ENCODE assay signal across 20 cellular contexts in genomic region chr13:38980628-38981078, GRCh38. TPM values are rescaled to one million over a fixed set of nuclear protein-coding genes. Genes with fewer than 3 reads are reported as not detected.
DNase-seq lines count a peak whose midpoint lies in the region; ATAC-seq and TF ChIP-seq lines count a peak whose summit lies in the region.
"Had no signal": no experiment of that assay in that cellular context is flagged by ENCODE, and none has a peak within 500 bp of the region (broad histone marks: within the 10 kb centered on the region; RNA-seq: fewer than 3 reads in every experiment).

No MANE protein-coding gene starts in this region.

- TF ChIP-seq CTCF in neural progenitor cell (IDR thresholded peaks at IDR 0.05), result no peak
- no peak for TF ChIP-seq CTCF in CD8-positive, alpha-beta T cell (IDR thresholded peaks at IDR 0.05)
- TF ChIP-seq CTCF in nephron progenitor cell (IDR thresholded peaks at IDR 0.05), result no peak

- no peaks in the 10 kb centered on the region for H3K36me3 Mint-ChIP-seq in neural progenitor cell
- H3K36me3 Mint-ChIP-seq in CD8-positive, alpha-beta T cell, result no peaks in the 10 kb centered on the region
- no peaks in the 10 kb centered on the region for H3K36me3 Mint-ChIP-seq in activated CD8-positive, alpha-beta memory T cell treated with anti-CD3 and anti-CD28 coated beads, Interleukin-2, amount 10 ng/mL, durations not matched to agents 7 days and 5 days
- H3K36me3 Mint-ChIP-seq in nephron progenitor cell (ENCODE audit: low read depth), result no peaks in the 10 kb centered on the region
- H3K36me3 Mint-ChIP-seq: immature natural killer cell had no signal

- H3K9me3 Mint-ChIP-seq in neural progenitor cell (peaks cover 11% of the 10 kb centered on the region), nephron progenitor cell (peaks cover 17% of the 10 kb centered on the region)
- peaks cover 20% of the 10 kb centered on the region for H3K9me3 Mint-ChIP-seq in CD8-positive, alpha-beta T cell
- H3K9me3 Mint-ChIP-seq in activated CD8-positive, alpha-beta memory T cell treated with anti-CD3 and anti-CD28 coated beads, Interleukin-2, amount 10 ng/mL, durations not matched to agents 7 days and 5 days (ENCODE audit: low read depth), result no peaks in the 10 kb centered on the region
- H3K9me3 Mint-ChIP-seq: activated T-helper 2 cell treated with anti-CD3 and anti-CD28 coated beads, Interferon-gamma antibody, Interleukin-2, Interleukin-4, amounts not matched to agents 10 μg/mL and 5 μg/mL and 100 μg/mL, durations not matched to agents 14 hours and 24 hours and 36 hours had no signal

- H3K27ac Mint-ChIP-seq in neural progenitor cell, result no peak overlapping the region
- H3K27ac Mint-ChIP-seq in CD8-positive, alpha-beta T cell, result no peak overlapping the region
- H3K27ac Mint-ChIP-seq in activated CD8-positive, alpha-beta memory T cell treated with anti-CD3 and anti-CD28 coated beads, Interleukin-2, amount 10 ng/mL, durations not matched to agents 7 days and 5 days, result no peak overlapping the region
- no peak overlapping the region for H3K27ac Mint-ChIP-seq in nephron progenitor cell
- H3K27ac Mint-ChIP-seq: activated naive CD8-positive, alpha-beta T cell treated with anti-CD3 and anti-CD28 coated beads, Interleukin-2, amount 50 U/mL, for 24 hours; activated T-helper 2 cell treated with anti-CD3 and anti-CD28 coated beads, Interferon-gamma antibody, Interleukin-2, Interleukin-4, amounts not matched to agents 10 μg/mL and 5 μg/mL and 100 μg/mL, durations not matched to agents 14 hours and 24 hours and 36 hours; immature natural killer cell had no signal

- intact Hi-C loops in CD8-positive, alpha-beta T cell (cut with DNase I, micrococcal nuclease), result no loop called here

- peak; percentile 84 for DNase-seq in NCI-H69 (lab: John Stamatoyannopoulos, UW)
- DNase-seq in neural progenitor cell (ENCODE audit: low spot score), result peak; percentile 23
- no peak for DNase-seq in CD8-positive, alpha-beta T cell
- DNase-seq in activated CD8-positive, alpha-beta memory T cell treated with anti-CD3 and anti-CD28 coated beads, Interleukin-2, amount 10 ng/mL, durations not matched to agents 7 days and 5 days, result no peak
- DNase-seq in nephron progenitor cell, result no peak
- DNase-seq: activated CD4-positive, CD25-positive, alpha-beta regulatory T cell treated with anti-CD3 and anti-CD28 coated beads, Interleukin-2, amount 50 U/mL, for 72 hours; activated naive CD8-positive, alpha-beta T cell treated with anti-CD3 and anti-CD28 coated beads, Interleukin-2, amount 50 U/mL, for 24 hours; effector CD8-positive, alpha-beta T cell; heart right ventricle; immature natural killer cell; stimulated activated naive CD8-positive, alpha-beta T cell treated with anti-CD3 and anti-CD28 coated beads, Interleukin-15, Interleukin-2, amounts not matched to agents 100 U/mL and 50 U/mL, for 24 hours; transverse colon had no signal

- no peak overlapping the region for H2AFZ ChIP-seq in neural progenitor cell (replicated peaks)
- H2AFZ ChIP-seq: parathyroid adenoma had no signal

- H3K4me3 Mint-ChIP-seq in neural progenitor cell (no peak overlapping the region), nephron progenitor cell (no peak overlapping the region)
- no peak overlapping the region for H3K4me3 Mint-ChIP-seq in CD8-positive, alpha-beta T cell
- H3K4me3 Mint-ChIP-seq in activated CD8-positive, alpha-beta memory T cell treated with anti-CD3 and anti-CD28 coated beads, Interleukin-2, amount 10 ng/mL, durations not matched to agents 7 days and 5 days, result no peak overlapping the region
- H3K4me3 Mint-ChIP-seq: activated naive CD8-positive, alpha-beta T cell treated with anti-CD3 and anti-CD28 coated beads, Interleukin-2, amount 50 U/mL, for 24 hours; immature natural killer cell had no signal

- H3K4me1 ChIP-seq in HUES48 (ENCODE audit: control insufficient read depth, insufficient read depth, low read length) (peaks cover 21% of the 10 kb centered on the region), ectodermal cell (ENCODE audit: control insufficient read depth, insufficient read depth, low read length) (peaks cover 16% of the 10 kb centered on the region), neural progenitor cell (peaks cover 25% of the 10 kb centered on the region)
- H3K4me1 ChIP-seq in CD8-positive, alpha-beta T cell (ENCODE audit: insufficient read depth, low read length), result no peaks in the 10 kb centered on the region
- H3K4me1 ChIP-seq: parathyroid adenoma, transverse colon had no signal

- POLR2A ChIA-PET in CD8-positive, alpha-beta T cell (lab: Charles Lee), result no interaction called here

- H3K9me3 ChIP-seq in HUES48 (ENCODE audit: control insufficient read depth, insufficient read depth, low read length), result no peaks in the 10 kb centered on the region
- H3K9me3 ChIP-seq in ectodermal cell (ENCODE audit: control insufficient read depth, low read length), result no peaks in the 10 kb centered on the region
- H3K9me3 ChIP-seq in neural progenitor cell (ENCODE audit: low read depth), result no peaks in the 10 kb centered on the region
- H3K9me3 ChIP-seq in CD8-positive, alpha-beta T cell (ENCODE audit: low read length), result no peaks in the 10 kb centered on the region

- no peaks in the 10 kb centered on the region for H4K20me1 ChIP-seq in neural progenitor cell (ENCODE audit: low read depth)

- H3K79me2 ChIP-seq in neural progenitor cell (ENCODE audit: low read depth), result no peaks in the 10 kb centered on the region
- H3K79me2 ChIP-seq: parathyroid adenoma had no signal

- no peaks in the 10 kb centered on the region for H3K27me3 ChIP-seq in HUES48 (ENCODE audit: control insufficient read depth, insufficient read depth, low read length)
- H3K27me3 ChIP-seq in ectodermal cell (ENCODE audit: control insufficient read depth, insufficient read depth, low read length, poor library complexity, severe bottlenecking), result no peaks in the 10 kb centered on the region
- H3K27me3 ChIP-seq in neural progenitor cell, result no peaks in the 10 kb centered on the region
- H3K27me3 ChIP-seq in CD8-positive, alpha-beta T cell (ENCODE audit: insufficient read depth, low read length), result no peaks in the 10 kb centered on the region
- H3K27me3 ChIP-seq: transverse colon had no signal

- no peak for ATAC-seq in CD8-positive, alpha-beta T cell
- ATAC-seq in activated CD8-positive, alpha-beta memory T cell treated with anti-CD3 and anti-CD28 coated beads, Interleukin-2, amount 10 ng/mL, durations not matched to agents 7 days and 5 days, result no peak
- ATAC-seq: activated naive CD8-positive, alpha-beta T cell treated with anti-CD3 and anti-CD28 coated beads, Interleukin-2, amount 50 U/mL, for 24 hours; stimulated activated naive CD8-positive, alpha-beta T cell treated with anti-CD3 and anti-CD28 coated beads, Interleukin-15, Interleukin-2, amounts not matched to agents 100 U/mL and 50 U/mL, for 24 hours had no signal

- H3K4me1 Mint-ChIP-seq in neural progenitor cell (peaks cover 18% of the 10 kb centered on the region), nephron progenitor cell (peaks cover 16% of the 10 kb centered on the region)
- no peaks in the 10 kb centered on the region for H3K4me1 Mint-ChIP-seq in CD8-positive, alpha-beta T cell (ENCODE audit: low read depth)
- no peaks in the 10 kb centered on the region for H3K4me1 Mint-ChIP-seq in activated CD8-positive, alpha-beta memory T cell treated with anti-CD3 and anti-CD28 coated beads, Interleukin-2, amount 10 ng/mL, durations not matched to agents 7 days and 5 days
- H3K4me1 Mint-ChIP-seq: activated naive CD8-positive, alpha-beta T cell treated with anti-CD3 and anti-CD28 coated beads, Interleukin-2, amount 50 U/mL, for 24 hours; immature natural killer cell had no signal

- H3K4me2 ChIP-seq in neural progenitor cell, result peak overlapping the region; percentile 65

- H3K9ac ChIP-seq in HUES48 (ENCODE audit: low read depth, low read length) (no peak overlapping the region), neural progenitor cell (no peak overlapping the region)
- H3K9ac ChIP-seq: parathyroid adenoma had no signal

- CTCF ChIA-PET in CD8-positive, alpha-beta T cell (lab: Charles Lee), result interaction anchor here (0.6 to 0.7 kb wide), 2 partner anchors 11 to 43 kb away, joined by 3 to 4 read pairs; no protein-coding TSS in a partner anchor
- CTCF ChIA-PET in activated CD8-positive, alpha-beta memory T cell treated with anti-CD3 and anti-CD28 coated beads, Interleukin-2, amount 10 ng/mL, durations not matched to agents 7 days and 5 days (lab: Charles Lee), result no interaction called here

- H3K36me3 ChIP-seq in HUES48 (ENCODE audit: control insufficient read depth, insufficient read depth, low read length) (no peaks in the 10 kb centered on the region), ectodermal cell (ENCODE audit: control insufficient read depth, insufficient read depth, low read length) (no peaks in the 10 kb centered on the region), neural progenitor cell (no peaks in the 10 kb centered on the region)
- H3K36me3 ChIP-seq in CD8-positive, alpha-beta T cell (ENCODE audit: insufficient read depth, low read length), result no peaks in the 10 kb centered on the region
- H3K36me3 ChIP-seq: heart right ventricle, transverse colon had no signal

- WGBS in ectodermal cell, 2 experiments, result 40 to 55% methylated on average over 3 of the region's 3 CpGs

- H3K4me3 ChIP-seq in HUES48 (ENCODE audit: low read depth, low read length), result no peak overlapping the region
- H3K4me3 ChIP-seq in ectodermal cell (ENCODE audit: insufficient read depth, low read depth, low read length), result no peak overlapping the region
- peak overlapping the region; percentile 23 for H3K4me3 ChIP-seq in neural progenitor cell
- H3K4me3 ChIP-seq in CD8-positive, alpha-beta T cell (ENCODE audit: low read depth, low read length), result no peak overlapping the region
- H3K4me3 ChIP-seq: heart right ventricle, transverse colon had no signal

- H3K27me3 Mint-ChIP-seq in neural progenitor cell (ENCODE audit: insufficient read depth, low read depth), result peaks cover 10% of the 10 kb centered on the region
- peaks cover 5% of the 10 kb centered on the region for H3K27me3 Mint-ChIP-seq in CD8-positive, alpha-beta T cell (ENCODE audit: low read depth)
- H3K27me3 Mint-ChIP-seq in activated CD8-positive, alpha-beta memory T cell treated with anti-CD3 and anti-CD28 coated beads, Interleukin-2, amount 10 ng/mL, durations not matched to agents 7 days and 5 days, result peaks cover 13% of the 10 kb centered on the region
- peaks cover 8% of the 10 kb centered on the region for H3K27me3 Mint-ChIP-seq in nephron progenitor cell (ENCODE audit: low read depth, poor library complexity)

- H3K27ac ChIP-seq in HUES48 (ENCODE audit: low read depth, low read length) (peak overlapping the region; percentile 1), ectodermal cell (ENCODE audit: insufficient read depth, low read depth, low read length, poor library complexity, severe bottlenecking) (peak overlapping the region; percentile 4), neural progenitor cell (peak overlapping the region; percentile 95)
- no peak overlapping the region for H3K27ac ChIP-seq in CD8-positive, alpha-beta T cell (ENCODE audit: low read depth, low read length)
- H3K27ac ChIP-seq: heart right ventricle, parathyroid adenoma, RWPE1, transverse colon had no signal

- peaks cover 32% of the 10 kb centered on the region for H3F3A ChIP-seq in neural progenitor cell (ENCODE audit: low read depth)

RNA-seq across cellular contexts. Expression of gene STOML3, which starts 10.0 kb away (rescaled TPM):
- polyA plus RNA-seq in ectodermal cell (2013, experiment 1 of 4), result 3.6 TPM
- 2.2 TPM for polyA plus RNA-seq in ectodermal cell (2013, experiment 2 of 4)
- 1.2 TPM for polyA plus RNA-seq in ectodermal cell (2013, experiment 3 of 4)
- polyA plus RNA-seq in ectodermal cell (2013, experiment 4 of 4), result 1.3 TPM
- 0.21 and 0.28 TPM in 2 replicates for total RNA-seq in neural progenitor cell (ENCODE audit: low replicate concordance)
- not detected for total RNA-seq in CD8-positive, alpha-beta T cell
- total RNA-seq in activated CD8-positive, alpha-beta memory T cell treated with anti-CD3 and anti-CD28 coated beads, Interleukin-2, amount 10 ng/mL, durations not matched to agents 7 days and 5 days, result not detected
- total RNA-seq: activated T-helper 2 cell treated with anti-CD3 and anti-CD28 coated beads, Interferon-gamma antibody, Interleukin-2, Interleukin-4, amounts not matched to agents 10 μg/mL and 5 μg/mL and 100 μg/mL, durations not matched to agents 14 hours and 24 hours and 36 hours; cardiac septum; fibroblast of lung; heart right ventricle; liver had no signal
- polyA plus RNA-seq: fibroblast of lung, heart right ventricle, immature natural killer cell, liver had no signal

RNA-seq across cellular contexts. Expression of gene PROSER1, which starts 57.2 kb away (rescaled TPM):
- 57.9 TPM for polyA plus RNA-seq in ectodermal cell (2013, experiment 1 of 4)
- polyA plus RNA-seq in ectodermal cell (2013, experiment 2 of 4), result 63.4 TPM
- polyA plus RNA-seq in ectodermal cell (2013, experiment 3 of 4), result 44.7 TPM
- polyA plus RNA-seq in ectodermal cell (2013, experiment 4 of 4), result 55.8 TPM
- 44.4 and 72.0 TPM in 2 replicates for total RNA-seq in neural progenitor cell (ENCODE audit: low replicate concordance)
- total RNA-seq in CD8-positive, alpha-beta T cell, result 10 to 100 TPM; 51.8 to 52.4 TPM
- 10 to 100 TPM; 65.0 to 89.2 TPM for total RNA-seq in activated CD8-positive, alpha-beta memory T cell treated with anti-CD3 and anti-CD28 coated beads, Interleukin-2, amount 10 ng/mL, durations not matched to agents 7 days and 5 days

RNA-seq across cellular contexts. Expression of gene NHLRC3, which starts 57.6 kb away (rescaled TPM):
- 28.6 TPM for polyA plus RNA-seq in ectodermal cell (2013, experiment 1 of 4)
- 30.8 TPM for polyA plus RNA-seq in ectodermal cell (2013, experiment 2 of 4)
- polyA plus RNA-seq in ectodermal cell (2013, experiment 3 of 4), result 20.6 TPM
- 23.4 TPM for polyA plus RNA-seq in ectodermal cell (2013, experiment 4 of 4)
- 29.0 and 42.5 TPM in 2 replicates for total RNA-seq in neural progenitor cell (ENCODE audit: low replicate concordance)
- 1 to 10 TPM; 8.2 to 9.3 TPM for total RNA-seq in CD8-positive, alpha-beta T cell
- 10 to 100 TPM; 29.2 to 30.6 TPM for total RNA-seq in activated CD8-positive, alpha-beta memory T cell treated with anti-CD3 and anti-CD28 coated beads, Interleukin-2, amount 10 ng/mL, durations not matched to agents 7 days and 5 days

Comparison
In these comparisons a context has a peak if more than half of its experiments do, and no peak if none do; other contexts are left out.
1. DNase-seq: peak in NCI-H69 (single experiment) and neural progenitor cell (single experiment); none in CD8-positive, alpha-beta T cell (0 of 7), activated CD8-positive, alpha-beta memory T cell treated with anti-CD3 and anti-CD28 coated beads, Interleukin-2, amount 10 ng/mL, durations not matched to agents 7 days and 5 days (single experiment) and nephron progenitor cell (single experiment).